8 cellular contexts compared by ENCODE assay signal in the genomic region with DNA sequence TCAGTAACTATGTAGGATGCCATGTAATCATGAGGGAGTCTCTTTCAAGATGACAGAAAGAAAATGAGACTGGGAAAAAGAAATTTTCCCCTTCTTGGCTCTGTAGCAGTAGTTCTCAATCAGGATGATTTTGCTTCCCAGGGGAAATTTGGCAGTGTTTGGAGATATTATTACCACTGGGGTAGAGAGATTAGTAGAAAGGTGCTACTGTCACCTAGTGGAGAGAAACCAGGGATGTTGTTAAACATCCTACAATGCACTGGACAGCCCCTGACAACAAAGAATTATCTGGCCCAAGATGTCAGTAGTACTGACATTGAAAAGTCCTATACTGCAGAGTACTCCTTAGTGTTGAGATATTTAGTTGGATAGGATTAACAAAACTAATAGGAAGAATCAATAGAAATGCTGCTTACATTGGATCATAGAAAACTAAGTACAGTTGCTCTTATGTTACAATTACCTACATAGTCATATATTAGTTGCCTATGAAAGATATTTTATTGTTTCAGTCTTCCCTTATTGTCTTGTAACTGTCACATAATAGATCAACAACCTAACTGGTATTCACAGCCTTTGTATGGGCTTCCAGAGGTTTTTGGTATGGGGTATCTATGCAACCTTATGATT.
DNase-seq lines count a peak whose midpoint lies in the region; ATAC-seq and TF ChIP-seq lines count a peak whose summit lies in the region.

No MANE protein-coding gene starts in this region.

- no peak for TF ChIP-seq POLR2A in spleen (IDR thresholded peaks at IDR 0.05)

- no peaks in the 10 kb centered on the region for H3K27me3 ChIP-seq in DND-41 (ENCODE audit: insufficient read depth, low read length, poor library complexity)
- no peaks in the 10 kb centered on the region for H3K27me3 ChIP-seq in foreskin keratinocyte
- no peaks in the 10 kb centered on the region for H3K27me3 ChIP-seq in spleen (replicated peaks in 1 of 7)

- no peaks in the 10 kb centered on the region for H3K79me2 ChIP-seq in DND-41 (ENCODE audit: insufficient read depth, low read length)

- H3K4me2 ChIP-seq in DND-41 (ENCODE audit: insufficient read depth, low read length): no peak overlapping the region

- TF ChIP-seq CTCF in DND-41 (IDR thresholded peaks at IDR 0.05; ENCODE audit: borderline replicate concordance, extremely low read depth, low read length, poor library complexity, severe bottlenecking) (peak; percentile 45), foreskin keratinocyte (conservative IDR thresholded peaks at IDR 0.05) (peak; percentile 90), spleen (IDR thresholded peaks at IDR 0.05 in 8 of 11, conservative IDR thresholded peaks at IDR 0.05 in 3 of 11) (peak in 7 of 11 experiments; percentile 20 to 46 (median 32))

- no peak overlapping the region for H3K9ac ChIP-seq in DND-41 (ENCODE audit: low read depth, low read length)

- no peaks in the 10 kb centered on the region for H4K20me1 ChIP-seq in DND-41 (ENCODE audit: insufficient read depth, low read length)

- no peak for ATAC-seq in DND-41 (ENCODE audit: insufficient read depth, low read depth)
- peak; percentile 53 for ATAC-seq in HG02759 (IDR thresholded peaks at IDR 0.05; ENCODE audit: unreplicated experiment)
- ATAC-seq in foreskin keratinocyte: peak; percentile 82
- no peak for ATAC-seq in GM21619 (IDR thresholded peaks at IDR 0.05; ENCODE audit: unreplicated experiment)

- in situ Hi-C loops in SK-MEL-5 (cut with HindIII; ENCODE audit: low pct_unique_long_range_greater_than_20kb, low sequenced_read_pairs): loop anchor here (10.0 kb wide), 1 partner anchor 570 kb away; no protein-coding TSS in a partner anchor

- H3K4me1 ChIP-seq in DND-41 (ENCODE audit: insufficient read depth, low read length) (no peaks in the 10 kb centered on the region), foreskin keratinocyte (no peaks in the 10 kb centered on the region), spleen (peaks cover 0 to 2% (median 0%) of the 10 kb centered on the region in 6 donors)

- no peaks in the 10 kb centered on the region for H3K36me3 ChIP-seq in DND-41 (ENCODE audit: insufficient read depth, low read length)
- H3K36me3 ChIP-seq in spleen: no peaks in the 10 kb centered on the region

- DNase-seq in DND-41 (no peak), SK-MEL-5 (ENCODE audit: low read depth, low spot score) (peak; percentile 83), foreskin keratinocyte (peak in 1 of 2 donors; percentile 44), spleen (no peak), activated T-cell treated with anti-CD3 and anti-CD28 coated beads for 4 hours (no peak)
- DNase-seq in stimulated activated CD8-positive, alpha-beta memory T cell treated with anti-CD3 and anti-CD28 coated beads, Interleukin-4, amount 100 ng/mL, for 48 hours: no peak

- H3K27ac ChIP-seq in DND-41 (ENCODE audit: low read length) (no peak overlapping the region), foreskin keratinocyte (no peak overlapping the region), spleen (no peak overlapping the region)

- no peak overlapping the region for H2AFZ ChIP-seq in DND-41 (ENCODE audit: low read depth, low read length)

- no peaks in the 10 kb centered on the region for H3K9me3 ChIP-seq in DND-41 (ENCODE audit: insufficient read depth, low read length, severe bottlenecking)
- H3K9me3 ChIP-seq in spleen: no peaks in the 10 kb centered on the region

- intact Hi-C loops in spleen (cut with DNase I; ENCODE audit: low total_unique reads): loop anchor here (10.0 kb wide), 1 partner anchor 550 kb away; no protein-coding TSS in a partner anchor

- H3K4me3 ChIP-seq in DND-41 (ENCODE audit: low read depth in 1 of 2, low read length in 2 of 2): no peak overlapping the region
- no peak overlapping the region for H3K4me3 ChIP-seq in spleen

Comparison
In these comparisons a context has a peak if more than half of its experiments do, and no peak if none do; other contexts are left out.
1. ATAC-seq: peak in HG02759 (single experiment) and foreskin keratinocyte (single experiment); none in DND-41 (single experiment) and GM21619 (single experiment).
2. CTCF ChIP-seq: peak in every context shown above with its lines; median percentile 90 in foreskin keratinocyte; 45 in DND-41; 32 in spleen.